Comparison of ENCODE assay signal across 10 cellular contexts in genomic region chr13:98581971-98582702, GRCh38. TPM values are rescaled to one million over a fixed set of nuclear protein-coding genes. Genes with fewer than 3 reads are reported as not detected.
DNase-seq lines count a peak whose midpoint lies in the region; ATAC-seq, FAIRE-seq and TF ChIP-seq lines count a peak whose summit lies in the region.
"Had no signal": no experiment of that assay in that cellular context is flagged by ENCODE, and none has a peak within 500 bp of the region (broad histone marks: within the 10 kb centered on the region; RNA-seq: fewer than 3 reads in every experiment).

No MANE protein-coding gene starts in this region.

- H3K9ac ChIP-seq in IMR-90 (ENCODE audit: low read depth, low read length): no peak overlapping the region

- H3K14ac ChIP-seq in IMR-90 (replicated peaks; ENCODE audit: low read depth, low read length): peak overlapping the region; percentile 32; the same call in 1 of the 2 replicates

- H3K9me1 ChIP-seq in IMR-90 (ENCODE audit: insufficient read depth, low read length): peaks cover 4% of the 10 kb centered on the region

- no peak overlapping the region for H2BK20ac ChIP-seq in IMR-90 (ENCODE audit: low read depth, low read length)

- no peaks in the 10 kb centered on the region for H4K20me1 ChIP-seq in IMR-90 (ENCODE audit: insufficient read depth, low read length)

- in situ Hi-C loops in IMR-90 (cut with MboI; ENCODE audit: low sequenced_read_pairs): no loop called here

- POLR2A ChIA-PET in IMR-90 (lab: Charles Lee; ENCODE audit: unreplicated experiment): no interaction called here

- ATAC-seq in IMR-90 (ENCODE audit: low read depth) (peak; percentile 54), lower lobe of right lung (peak; percentile 27 to 38), HG03520 (IDR thresholded peaks at IDR 0.05; ENCODE audit: unreplicated experiment) (no peak), GM19023 (IDR thresholded peaks at IDR 0.05; ENCODE audit: unreplicated experiment) (no peak), GM21723 (IDR thresholded peaks at IDR 0.05; ENCODE audit: unreplicated experiment) (no peak)

- H4K91ac ChIP-seq in IMR-90 (ENCODE audit: insufficient read depth, low read depth, low read length): no peak overlapping the region

- BruUV-seq in IMR-90 (replicated peaks; lab: Mats Ljungman, UMichigan): no TSS peak

- peak overlapping the region; percentile 71 for H2AFZ ChIP-seq in IMR-90 (replicated peaks; ENCODE audit: low read length, poor library complexity)

- TF ChIP-seq RAD21 in IMR-90 (IDR thresholded peaks at IDR 0.05; ENCODE audit: low read length): no peak

- peaks cover 8% of the 10 kb centered on the region for H3K4me1 ChIP-seq in IMR-90 (ENCODE audit: control insufficient read depth, insufficient read depth, low read length)
- H3K4me1 ChIP-seq in lower lobe of right lung: peaks cover 28% of the 10 kb centered on the region

- H2BK15ac ChIP-seq in IMR-90 (ENCODE audit: low read depth, low read length): no peak overlapping the region

- DNase-seq in CD14-positive monocyte (ENCODE audit: low spot score) (no peak), IMR-90 (peak; percentile 85), amniotic epithelial cell (ENCODE audit: low read depth) (peak; percentile 62), lower lobe of right lung (no peak), GM19239 (ENCODE audit: insufficient read length, low spot score) (no peak)

- no peaks in the 10 kb centered on the region for H3K9me3 ChIP-seq in IMR-90 (ENCODE audit: control insufficient read depth, insufficient read depth, low read length)
- no peaks in the 10 kb centered on the region for H3K9me3 ChIP-seq in lower lobe of right lung
- H3K9me3 ChIP-seq: esophagus muscularis mucosa had no signal

- peaks cover 8 to 12% of the 10 kb centered on the region in 2 experiments; a peak in 3 of 4 replicates for H3K79me1 ChIP-seq in IMR-90 (ENCODE audit: low read depth in 1 of 2, low read length in 2 of 2)

- WGBS in IMR-90 (ENCODE audit: extremely low coverage in 2 of 2, insufficient read length in 1 of 2), 2 experiments: 0% methylated on average over 1 of the region's 2 CpGs; no CpG with 5 or more reads in 1 of the 2 experiments

- H3K18ac ChIP-seq in IMR-90 (ENCODE audit: low read depth, low read length): peak overlapping the region; percentile 2; the same call in 1 of the 2 replicates

- no peak overlapping the region for H4K5ac ChIP-seq in IMR-90 (ENCODE audit: low read depth, low read length)

- no peak for TF ChIP-seq POLR2A in IMR-90 (IDR thresholded peaks at IDR 0.05; ENCODE audit: low read depth, low read length)

- peaks cover 31% of the 10 kb centered on the region for H3K4me1 Mint-ChIP-seq in CD14-positive monocyte

- H3K4me3 Mint-ChIP-seq in CD14-positive monocyte: peak overlapping the region in 1 of 2 donors; percentile 21
- H3K4me3 Mint-ChIP-seq: stimulated activated naive CD8-positive, alpha-beta T cell treated with anti-CD3 and anti-CD28 coated beads, Interleukin-15, Interleukin-2, amounts not matched to agents 100 ng/mL and 50 ng/mL, for 24 hours had no signal

- H2BK120ac ChIP-seq in IMR-90 (ENCODE audit: low read depth, low read length): no peak overlapping the region

- FAIRE-seq in GM19239 (lab: Jason Lieb, UNC): no peak

- H3K4ac ChIP-seq in IMR-90 (ENCODE audit: low read depth, low read length): no peak overlapping the region

- H3K23ac ChIP-seq in IMR-90 (ENCODE audit: low read depth, low read length): no peak overlapping the region

- no peak for TF ChIP-seq CTCF in CD14-positive monocyte (IDR thresholded peaks at IDR 0.05)
- TF ChIP-seq CTCF in IMR-90 (conservative IDR thresholded peaks at IDR 0.05; ENCODE audit: low read depth, low read length): no peak
- TF ChIP-seq CTCF in lower lobe of right lung (IDR thresholded peaks at IDR 0.05): no peak

- no peak overlapping the region for H3K56ac ChIP-seq in IMR-90 (ENCODE audit: extremely low read depth, insufficient read depth, low read length)

- dilution Hi-C loops in IMR-90 (cut with HindIII; ENCODE audit: low sequenced_read_pairs, unreplicated experiment): no loop called here

- no peak overlapping the region for H3K4me3 ChIP-seq in IMR-90 (ENCODE audit: insufficient read depth, low read depth, low read length)
- H3K4me3 ChIP-seq in lower lobe of right lung: no peak overlapping the region
- H3K4me3 ChIP-seq: esophagus muscularis mucosa had no signal

- intact Hi-C loops in CD14-positive monocyte (cut with micrococcal nuclease): no loop called here
- intact Hi-C loops in IMR-90 (cut with micrococcal nuclease): loop anchor here (2.0 kb wide), 2 partner anchors 17 to 71 kb away; no protein-coding TSS in a partner anchor
- intact Hi-C loops in lower lobe of right lung (cut with DNase I): no loop called here

- H3K27me3 Mint-ChIP-seq in CD14-positive monocyte (ENCODE audit: low read depth in 3 of 3): peaks cover 0 to 1% (median under 1%) of the 10 kb centered on the region in 3 donors
- H3K27me3 Mint-ChIP-seq: stimulated activated naive CD8-positive, alpha-beta T cell treated with anti-CD3 and anti-CD28 coated beads, Interleukin-15, Interleukin-2, amounts not matched to agents 100 ng/mL and 50 ng/mL, for 24 hours had no signal

- H2BK5ac ChIP-seq in IMR-90 (ENCODE audit: low read depth, low read length, poor library complexity, severe bottlenecking): peak overlapping the region; percentile 52

- no peak overlapping the region for H2AK9ac ChIP-seq in IMR-90 (replicated peaks; ENCODE audit: low read depth, low read length, poor library complexity)

- H3K27ac Mint-ChIP-seq in CD14-positive monocyte: peak overlapping the region; percentile 73 to 89 (median 81)
- H3K27ac Mint-ChIP-seq: stimulated activated naive CD8-positive, alpha-beta T cell treated with anti-CD3 and anti-CD28 coated beads, Interleukin-15, Interleukin-2, amounts not matched to agents 100 ng/mL and 50 ng/mL, for 24 hours had no signal

- H3K27ac ChIP-seq in IMR-90 (ENCODE audit: insufficient read depth, low read length) (peak overlapping the region; percentile 20; the same call in 1 of the 2 replicates), lower lobe of right lung (peak overlapping the region; percentile 46)

- H3K4me2 ChIP-seq in IMR-90 (ENCODE audit: low read depth, low read length): no peak overlapping the region

- peaks cover 0 to 3% (median 0%) of the 10 kb centered on the region in 7 donors for H3K9me3 Mint-ChIP-seq in CD14-positive monocyte
- H3K9me3 Mint-ChIP-seq: stimulated activated naive CD8-positive, alpha-beta T cell treated with anti-CD3 and anti-CD28 coated beads, Interleukin-15, Interleukin-2, amounts not matched to agents 100 ng/mL and 50 ng/mL, for 24 hours had no signal

- H3K36me3 Mint-ChIP-seq in CD14-positive monocyte: peaks cover 3 to 6% of the 10 kb centered on the region in 2 donors

- H4K8ac ChIP-seq in IMR-90 (ENCODE audit: low read depth in 2 of 2, low read length in 2 of 2): peak overlapping the region in 1 of 2 experiments; percentile 17; a peak in 1 of 4 replicates

- CTCF ChIA-PET in IMR-90 (lab: Yijun Ruan, JAX): interaction anchor here (0.6 to 0.7 kb wide), 2 partner anchors 116 to 391 kb away, joined by 3 read pairs; no protein-coding TSS in a partner anchor

- H3K36me3 ChIP-seq in IMR-90 (ENCODE audit: control insufficient read depth, insufficient read depth, low read length) (no peaks in the 10 kb centered on the region), lower lobe of right lung (no peaks in the 10 kb centered on the region)
- H3K36me3 ChIP-seq: esophagus muscularis mucosa had no signal

- no peak overlapping the region for H2AK5ac ChIP-seq in IMR-90 (ENCODE audit: low read depth, low read length)

- no peaks in the 10 kb centered on the region for H3K27me3 ChIP-seq in IMR-90 (ENCODE audit: control insufficient read depth, insufficient read depth, low read length)
- no peaks in the 10 kb centered on the region for H3K27me3 ChIP-seq in lower lobe of right lung (ENCODE audit: low read depth)
- H3K27me3 ChIP-seq: esophagus muscularis mucosa had no signal

TF ChIP-seq in IMR-90, 13 proteins besides CTCF, POLR2A, EP300 and RAD21:
- no peak for TF ChIP-seq RFX5 (IDR thresholded peaks at IDR 0.05; ENCODE audit: low read depth, low read length)
- TF ChIP-seq RCOR1 (IDR thresholded peaks at IDR 0.05; ENCODE audit: insufficient replicate concordance, low read length): no peak
- TF ChIP-seq ELK1 (IDR thresholded peaks at IDR 0.05; ENCODE audit: borderline replicate concordance, low read depth, low read length): no peak
- no peak for TF ChIP-seq BHLHE40 (IDR thresholded peaks at IDR 0.05; ENCODE audit: low read depth, low read length)
- peak; percentile 42; the same call in 1 of the 2 replicates for TF ChIP-seq CEBPB (IDR thresholded peaks at IDR 0.05; ENCODE audit: low read depth, low read length)
- no peak for TF ChIP-seq MXI1 (IDR thresholded peaks at IDR 0.05; ENCODE audit: borderline replicate concordance, low read depth, low read length)
- TF ChIP-seq USF2 (IDR thresholded peaks at IDR 0.05; ENCODE audit: low read depth, low read length): no peak
- TF ChIP-seq MAZ (IDR thresholded peaks at IDR 0.05; ENCODE audit: borderline replicate concordance, low read depth, low read length): no peak

RNA-seq across cellular contexts. Expression of gene STK24, which starts 5.2 kb away (rescaled TPM):
- polyA plus RNA-seq in CD14-positive monocyte (10 to 100 TPM; 14.2 to 28.9 TPM), IMR-90 (2012; rRNA removed) (26.8 and 43.4 TPM in 2 replicates)
- total RNA-seq in IMR-90 (2012; rRNA removed) (29.2 and 36.1 TPM in 2 replicates), lower lobe of right lung (94.5 TPM)
- polyA plus RNA-seq in IMR-90 (2012; cell fraction: cytosol; rRNA removed): 18.4 and 23.4 TPM in 2 replicates
- polyA plus RNA-seq in IMR-90 (2012; cell fraction: nucleus; rRNA removed; ENCODE audit: low replicate concordance): 12.5 and 39.5 TPM in 2 replicates

Comparison
In these comparisons a context has a peak if more than half of its experiments do, and no peak if none do; other contexts are left out.
1. DNase-seq: peak in IMR-90 (single experiment) and amniotic epithelial cell (single experiment); none in CD14-positive monocyte (single experiment), lower lobe of right lung (single experiment) and GM19239 (single experiment).
2. ATAC-seq: peak in IMR-90 (single experiment) and lower lobe of right lung (2 of 2); none in HG03520 (single experiment), GM19023 (single experiment) and GM21723 (single experiment).